8 cellular contexts compared by ENCODE assay signal in the genomic region with DNA sequence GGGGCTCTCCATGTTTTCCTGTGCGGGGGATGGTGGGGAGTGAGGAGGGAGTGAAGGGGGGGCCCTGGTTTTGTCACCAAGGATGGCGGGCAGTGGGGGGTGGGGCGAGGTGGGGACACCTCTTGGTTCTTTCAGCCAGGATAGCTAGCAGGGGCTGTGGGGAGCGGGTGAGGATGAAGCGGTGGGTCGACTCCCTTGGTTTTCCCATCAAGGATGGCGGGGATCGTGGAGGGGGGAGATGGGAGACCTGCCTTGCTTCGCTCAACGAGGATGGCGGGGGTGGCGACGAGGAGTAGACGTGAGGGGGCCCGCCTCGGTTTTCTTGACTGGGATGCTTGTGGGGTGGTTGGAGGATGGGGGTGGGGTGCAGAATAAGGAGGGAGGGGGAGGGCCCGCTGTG. TPM values are rescaled to one million over a fixed set of nuclear protein-coding genes. Genes with fewer than 3 reads are reported as not detected.
DNase-seq lines count a peak whose midpoint lies in the region; ATAC-seq and TF ChIP-seq lines count a peak whose summit lies in the region.

No MANE protein-coding gene starts in this region.

- H3K36me3 ChIP-seq in OCI-LY1 (ENCODE audit: insufficient read depth, low read length) (no peaks in the 10 kb centered on the region), neuron (ENCODE audit: insufficient read depth, low read length) (no peaks in the 10 kb centered on the region)

- POLR2A ChIA-PET in CD4-positive, alpha-beta T cell (lab: Charles Lee): interaction anchor here (0.7 kb wide), 1 partner anchor 83 kb away, joined by 3 read pairs; no protein-coding TSS in a partner anchor

- H3K27ac Mint-ChIP-seq in CD4-positive, alpha-beta T cell: peak overlapping the region; percentile 53

- no peaks in the 10 kb centered on the region for H3K79me2 ChIP-seq in OCI-LY1 (ENCODE audit: insufficient read depth, low read length)

- CTCF ChIA-PET in CD4-positive, alpha-beta T cell (lab: Charles Lee): no interaction called here

- H3K4me1 Mint-ChIP-seq in CD4-positive, alpha-beta T cell (ENCODE audit: low read depth): peaks cover 49% of the 10 kb centered on the region

- no peak overlapping the region for H3K4me3 ChIP-seq in OCI-LY1 (ENCODE audit: low read depth, low read length, poor library complexity, severe bottlenecking)
- H3K4me3 ChIP-seq in epithelial cell of proximal tubule (ENCODE audit: low read depth, low read length): peak overlapping the region; percentile 51
- H3K4me3 ChIP-seq in neuron (ENCODE audit: low read length): peak overlapping the region; percentile 54

- TF ChIP-seq CTCF in CD4-positive, alpha-beta T cell (IDR thresholded peaks at IDR 0.05): no peak
- no peak for TF ChIP-seq CTCF in OCI-LY1 (IDR thresholded peaks at IDR 0.05; ENCODE audit: low read length)
- TF ChIP-seq CTCF in epithelial cell of proximal tubule (conservative IDR thresholded peaks at IDR 0.05; ENCODE audit: low read depth, low read length): no peak

- no peaks in the 10 kb centered on the region for H3K9me3 ChIP-seq in CD4-positive, alpha-beta T cell (ENCODE audit: control insufficient read depth, low read length)
- H3K9me3 ChIP-seq in OCI-LY1 (ENCODE audit: low read length) (no peaks in the 10 kb centered on the region), neuron (ENCODE audit: low read length) (peaks cover 1% of the 10 kb centered on the region)

- H3K9ac ChIP-seq in OCI-LY1 (ENCODE audit: low read length): no peak overlapping the region

- no peak for DNase-seq in CD4-positive, alpha-beta T cell
- no peak for DNase-seq in epithelial cell of proximal tubule (ENCODE audit: low read depth)
- no peak for DNase-seq in 8988T
- DNase-seq in NCI-H446 (lab: John Stamatoyannopoulos, UW): no peak
- no peak for DNase-seq in Kasumi-1 (lab: John Stamatoyannopoulos, UW)

- no peak for ATAC-seq in CD4-positive, alpha-beta T cell (ENCODE audit: poor library complexity)
- no peak for ATAC-seq in GM18519 (IDR thresholded peaks at IDR 0.05; ENCODE audit: low FRiP score, unreplicated experiment)

- no peaks in the 10 kb centered on the region for H3K9me2 ChIP-seq in OCI-LY1 (ENCODE audit: low read depth, low read length)

- no peaks in the 10 kb centered on the region for H4K20me1 ChIP-seq in OCI-LY1 (ENCODE audit: insufficient read depth, low read length)

- intact Hi-C loops in CD4-positive, alpha-beta T cell (cut with DNase I, micrococcal nuclease): loop anchor here in 1 of 2 experiments (10.0 kb wide), 1 partner anchor 163 kb away; a partner anchor contains a TSS

- H3K4me3 Mint-ChIP-seq in CD4-positive, alpha-beta T cell: peak overlapping the region; percentile 88

- H2AFZ ChIP-seq in OCI-LY1 (ENCODE audit: low read length): no peak overlapping the region
- H2AFZ ChIP-seq in neuron (ENCODE audit: low read depth, low read length): no peak overlapping the region

- no peaks in the 10 kb centered on the region for H3K27me3 Mint-ChIP-seq in CD4-positive, alpha-beta T cell

- H3K4me2 ChIP-seq in OCI-LY1 (ENCODE audit: low read length): peak overlapping the region; percentile 51; the same call in 1 of the 2 replicates

- H3K9me3 Mint-ChIP-seq in CD4-positive, alpha-beta T cell: no peaks in the 10 kb centered on the region

- no peaks in the 10 kb centered on the region for H3F3A ChIP-seq in OCI-LY1 (ENCODE audit: insufficient read depth, low read length)

- no peak overlapping the region for H3K27ac ChIP-seq in CD4-positive, alpha-beta T cell (ENCODE audit: low read depth, low read length)
- H3K27ac ChIP-seq in OCI-LY1 (ENCODE audit: low read depth, low read length, poor library complexity, severe bottlenecking): no peak overlapping the region

- peaks cover 4% of the 10 kb centered on the region for H3K4me1 ChIP-seq in OCI-LY1 (ENCODE audit: insufficient read depth, low read length, severe bottlenecking)
- H3K4me1 ChIP-seq in neuron (ENCODE audit: insufficient read depth, low read length): peaks cover 2% of the 10 kb centered on the region

- H3K27me3 ChIP-seq in CD4-positive, alpha-beta T cell (ENCODE audit: control insufficient read depth, insufficient read depth, low read length): no peaks in the 10 kb centered on the region
- H3K27me3 ChIP-seq in OCI-LY1 (ENCODE audit: insufficient read depth, low read length): no peaks in the 10 kb centered on the region
- H3K27me3 ChIP-seq in neuron (ENCODE audit: insufficient read depth, low read length): peaks cover 8% of the 10 kb centered on the region

- H3K36me3 Mint-ChIP-seq in CD4-positive, alpha-beta T cell (ENCODE audit: low read depth): no peaks in the 10 kb centered on the region

RNA-seq across cellular contexts. Expression of a gene that starts 0.6 kb away (rescaled TPM):
- 10 to 100 TPM; 27.2 to 28.4 TPM for total RNA-seq in CD4-positive, alpha-beta T cell
- 5.4 and 15.5 TPM in 2 replicates for total RNA-seq in epithelial cell of proximal tubule
